8 cellular contexts compared by ENCODE assay signal in genomic region chr1:26035959-26036755, GRCh38. TPM values are rescaled to one million over a fixed set of nuclear protein-coding genes. Genes with fewer than 3 reads are reported as not detected.
A peak's percentile ranks its signal among the peaks of the same experiment; 100 is the strongest.
DNase-seq lines count a peak whose midpoint lies in the region; ATAC-seq, FAIRE-seq and TF ChIP-seq lines count a peak whose summit lies in the region.

No MANE protein-coding gene starts in this region.

- H3K36me3 ChIP-seq in neuron (ENCODE audit: insufficient read depth, low read length) (no peaks in the 10 kb centered on the region), stomach smooth muscle (ENCODE audit: control insufficient read depth in 2 of 2, insufficient read depth in 2 of 2, low read length in 2 of 2) (no peaks in the 10 kb centered on the region)

- peak overlapping the region; percentile 71 for H3K4me3 ChIP-seq in neuron (ENCODE audit: low read length)
- peak overlapping the region; percentile 93 to 96 for H3K4me3 ChIP-seq in stomach smooth muscle (ENCODE audit: low read length in 2 of 2)

- H2AFZ ChIP-seq in neuron (ENCODE audit: low read depth, low read length): peak overlapping the region; percentile 98

- no peaks in the 10 kb centered on the region for H3K9me3 ChIP-seq in neuron (ENCODE audit: low read length)
- no peaks in the 10 kb centered on the region for H3K9me3 ChIP-seq in stomach smooth muscle (ENCODE audit: control insufficient read depth in 2 of 2, low read length in 2 of 2)

- peaks cover 8% of the 10 kb centered on the region for H3K4me1 ChIP-seq in neuron (ENCODE audit: insufficient read depth, low read length)
- peaks cover 18% of the 10 kb centered on the region for H3K4me1 ChIP-seq in stomach smooth muscle (ENCODE audit: control insufficient read depth, insufficient read depth, low read length)

- H3K27me3 ChIP-seq in neuron (ENCODE audit: insufficient read depth, low read length): peaks cover 2% of the 10 kb centered on the region
- H3K27me3 ChIP-seq in stomach smooth muscle (ENCODE audit: control insufficient read depth in 1 of 2, insufficient read depth in 2 of 2, low read length in 2 of 2): peaks cover 0 to 2% of the 10 kb centered on the region in 2 donors

- H3K27ac ChIP-seq in stomach smooth muscle (ENCODE audit: low read length): peak overlapping the region; percentile 73

- ATAC-seq in GM21360 (IDR thresholded peaks at IDR 0.05; ENCODE audit: unreplicated experiment): peak; percentile 49

- peak; percentile 76 for TF ChIP-seq CTCF in D721Med (IDR thresholded peaks at IDR 0.05; ENCODE audit: insufficient read depth, missing control alignments)

- DNase-seq in D721Med (ENCODE audit: insufficient read length, low spot score) (peak; percentile 66), HT-29 (ENCODE audit: low spot score) (peak; percentile 85), RPMI8226 (peak; percentile 80), foreskin melanocyte (peak; percentile 64)
- peak; percentile 51 to 68 (median 66) for DNase-seq in activated naive CD4-positive, alpha-beta T cell (lab: John Stamatoyannopoulos, UW)

- H3K9ac ChIP-seq in stomach smooth muscle (ENCODE audit: low read length in 2 of 2): peak overlapping the region; percentile 80 to 88

- no peak for FAIRE-seq in D721Med (lab: Jason Lieb, UNC)

RNA-seq across cellular contexts. Expression of gene SLC30A2, which starts 9.8 kb away (rescaled TPM):
- total RNA-seq in HT-29 (2014; rRNA removed; shearing (Covaris generic)): 0.51 and 0.99 TPM in 2 replicates

RNA-seq across cellular contexts. Expression of gene EXTL1, which starts 14.6 kb away (rescaled TPM):
- not detected in 2 replicates for total RNA-seq in HT-29 (2014; rRNA removed; shearing (Covaris generic))

RNA-seq across cellular contexts. Expression of gene TRIM63, which starts 31.3 kb away (rescaled TPM):
- 0.05 and 0.10 TPM in 2 replicates for total RNA-seq in HT-29 (2014; rRNA removed; shearing (Covaris generic))

RNA-seq across cellular contexts. Expression of gene PAFAH2, which starts 38.3 kb away (rescaled TPM):
- 7.6 and 13.0 TPM in 2 replicates for total RNA-seq in HT-29 (2014; rRNA removed; shearing (Covaris generic))

Comparison
In these comparisons a context has a peak if more than half of its experiments do, and no peak if none do; other contexts are left out.
1. Peak in every context shown above with its lines: DNase-seq, ATAC-seq, H3K4me3 ChIP-seq and H3K27ac ChIP-seq.